Comparison of ENCODE assay signal across 6 cellular contexts in the genomic region with DNA sequence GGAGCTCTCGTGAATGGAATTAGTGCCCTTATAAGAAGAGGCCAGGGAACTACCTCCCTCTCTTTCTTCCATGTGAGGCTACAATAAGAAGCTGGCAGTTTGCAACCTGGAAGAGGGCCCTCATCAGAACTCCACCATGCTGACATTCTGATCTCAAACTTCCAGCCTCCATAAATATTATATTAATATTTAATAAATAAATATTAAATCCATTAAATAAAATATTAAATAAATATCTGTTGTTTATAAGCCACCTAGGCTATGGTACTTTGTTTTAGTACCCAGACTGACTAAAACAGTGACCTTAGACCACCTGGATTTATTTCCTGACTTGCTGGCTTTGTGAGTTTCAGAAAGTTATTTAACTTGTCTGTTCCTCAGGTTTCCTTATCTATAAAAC.
"Had no signal": no experiment of that assay in that cellular context is flagged by ENCODE, and none has a peak within 500 bp of the region (broad histone marks: within the 10 kb centered on the region; RNA-seq: fewer than 3 reads in every experiment).

No MANE protein-coding gene starts in this region.

- H3K4me3 ChIP-seq: K562 had no signal

- H3K4me3 Mint-ChIP-seq: IgD-negative memory B cell had no signal

- ATAC-seq: HepG2, K562 had no signal

- DNase-seq: IMR-90, KBM-7 had no signal

- H3K27ac ChIP-seq: HL-60 had no signal

- H3K9me3 Mint-ChIP-seq: IgD-negative memory B cell had no signal

- H3K36me3 Mint-ChIP-seq: IgD-negative memory B cell had no signal

- H3K27ac Mint-ChIP-seq: IgD-negative memory B cell had no signal
